10 cellular contexts compared by ENCODE assay signal in the genomic region with DNA sequence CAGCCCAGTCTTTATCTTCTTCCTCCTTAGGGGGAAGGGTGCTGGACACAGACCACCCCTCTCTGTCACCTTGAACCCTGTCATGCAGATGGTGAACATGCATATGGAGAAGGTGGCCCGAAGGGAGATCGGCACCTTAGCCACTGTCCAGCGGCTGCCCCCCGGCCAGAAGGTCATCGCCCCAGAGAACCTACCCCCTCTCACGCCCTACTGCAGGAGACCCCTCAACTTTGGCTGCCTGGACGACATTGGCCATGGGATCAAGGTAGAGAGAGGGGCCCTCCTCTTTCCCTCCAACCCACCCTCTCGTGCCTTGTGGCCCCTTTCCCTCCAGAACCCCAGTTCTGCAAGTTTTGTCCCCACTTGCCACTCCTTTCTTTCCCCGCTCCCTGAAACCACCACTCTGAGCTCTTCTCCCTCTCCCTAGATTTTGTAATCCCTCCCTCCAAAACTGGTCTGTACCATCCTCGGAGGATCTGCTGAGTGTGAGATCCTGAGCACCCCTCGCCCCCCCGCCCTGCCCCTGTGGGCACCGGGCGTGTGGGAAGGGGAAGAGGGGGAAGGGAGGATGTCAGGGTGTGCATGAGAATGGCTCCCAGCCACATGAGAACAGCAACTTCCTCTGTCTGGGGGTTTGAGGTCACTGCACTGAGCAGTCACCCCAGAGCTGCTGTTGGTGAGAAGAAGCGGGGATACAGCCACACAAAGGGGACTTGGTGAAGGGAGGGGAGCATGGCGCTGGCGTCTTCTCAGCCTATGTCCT. TPM values are rescaled to one million over a fixed set of nuclear protein-coding genes. Genes with fewer than 3 reads are reported as not detected.
DNase-seq lines count a peak whose midpoint lies in the region; ATAC-seq and TF ChIP-seq lines count a peak whose summit lies in the region.
"Had no signal": no experiment of that assay in that cellular context is flagged by ENCODE, and none has a peak within 500 bp of the region (broad histone marks: within the 10 kb centered on the region; RNA-seq: fewer than 3 reads in every experiment).

No MANE protein-coding gene starts in this region.

- ATAC-seq in HG02798 (IDR thresholded peaks at IDR 0.05; ENCODE audit: poor library complexity, unreplicated experiment) (peak; percentile 47), esophagus mucosa (peak; percentile 47)

- no peak for TF ChIP-seq CTCF in GM13977 (IDR thresholded peaks at IDR 0.05; ENCODE audit: extremely low read depth, insufficient read depth, missing control alignments)

- in situ Hi-C loops in GM13977 (cut with MboI; ENCODE audit: low pct_unique_long_range_greater_than_20kb, low sequenced_read_pairs, unreplicated experiment), result no loop called here

- DNase-seq in GM13977 (ENCODE audit: low spot score) (peak; percentile 92), UCSD-AML1 (lab: John Stamatoyannopoulos, UW; ENCODE audit: unreplicated experiment) (peak; percentile 79), NCI-H774 (lab: John Stamatoyannopoulos, UW) (no peak), RKO (ENCODE audit: low spot score) (no peak), NCI-H2227 (lab: John Stamatoyannopoulos, UW; ENCODE audit: unreplicated experiment) (no peak)
- peak; percentile 41 to 46 for DNase-seq in stimulated activated CD8-positive, alpha-beta memory T cell treated with anti-CD3 and anti-CD28 coated beads, Interleukin-2, amount 100 ng/mL, for 1 hour (ENCODE audit: low read depth in 2 of 2)

RNA-seq across cellular contexts. Expression of a gene that starts 7.3 kb away (rescaled TPM):
- 2.7 TPM for total RNA-seq in esophagus mucosa
- total RNA-seq: renal cortical epithelial cell had no signal

RNA-seq across cellular contexts. Expression of a gene that starts 7.5 kb away (rescaled TPM):
- 0.28 TPM for total RNA-seq in esophagus mucosa
- total RNA-seq: cardiac muscle cell, renal cortical epithelial cell had no signal

RNA-seq across cellular contexts. Expression of a gene that starts 12.8 kb away (rescaled TPM):
- 0.20 TPM for total RNA-seq in esophagus mucosa
- total RNA-seq: cardiac muscle cell had no signal

Comparison
In these comparisons a context has a peak if more than half of its experiments do, and no peak if none do; other contexts are left out.
1. DNase-seq: peak in GM13977 (single experiment), UCSD-AML1 (single experiment) and stimulated activated CD8-positive, alpha-beta memory T cell treated with anti-CD3 and anti-CD28 coated beads, Interleukin-2, amount 100 ng/mL, for 1 hour (2 of 2); none in NCI-H774 (single experiment), RKO (single experiment) and NCI-H2227 (single experiment).